1 cellular context compared by ENCODE assay signal in the genomic region with DNA sequence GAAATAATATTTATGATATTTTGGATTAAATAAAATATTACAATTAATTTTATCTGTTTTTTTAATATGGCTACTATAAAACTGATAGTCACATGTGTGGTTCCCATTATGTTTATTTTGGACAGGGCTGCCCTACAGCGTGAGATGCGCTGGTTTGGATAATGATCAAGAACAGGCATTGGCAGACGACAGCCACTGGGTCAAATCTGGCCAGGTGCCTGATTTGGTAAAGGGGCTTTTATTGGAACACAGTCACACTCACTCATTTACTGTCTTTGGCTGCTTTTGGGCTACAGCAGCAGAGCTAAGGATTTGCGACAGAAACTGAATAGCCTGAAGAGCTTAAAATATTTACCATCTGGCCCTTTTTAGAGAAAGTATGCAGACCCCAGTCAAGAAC.
TF ChIP-seq lines count a peak whose summit lies in the region.

No MANE protein-coding gene starts in this region.

TF ChIP-seq in SK-N-SH treated with all-trans-retinoic acid at 6 μM for 48 hours, 23 proteins besides CTCF, POLR2A, EP300 and RAD21 (continued from another document):
- TF ChIP-seq, protein P1, sequence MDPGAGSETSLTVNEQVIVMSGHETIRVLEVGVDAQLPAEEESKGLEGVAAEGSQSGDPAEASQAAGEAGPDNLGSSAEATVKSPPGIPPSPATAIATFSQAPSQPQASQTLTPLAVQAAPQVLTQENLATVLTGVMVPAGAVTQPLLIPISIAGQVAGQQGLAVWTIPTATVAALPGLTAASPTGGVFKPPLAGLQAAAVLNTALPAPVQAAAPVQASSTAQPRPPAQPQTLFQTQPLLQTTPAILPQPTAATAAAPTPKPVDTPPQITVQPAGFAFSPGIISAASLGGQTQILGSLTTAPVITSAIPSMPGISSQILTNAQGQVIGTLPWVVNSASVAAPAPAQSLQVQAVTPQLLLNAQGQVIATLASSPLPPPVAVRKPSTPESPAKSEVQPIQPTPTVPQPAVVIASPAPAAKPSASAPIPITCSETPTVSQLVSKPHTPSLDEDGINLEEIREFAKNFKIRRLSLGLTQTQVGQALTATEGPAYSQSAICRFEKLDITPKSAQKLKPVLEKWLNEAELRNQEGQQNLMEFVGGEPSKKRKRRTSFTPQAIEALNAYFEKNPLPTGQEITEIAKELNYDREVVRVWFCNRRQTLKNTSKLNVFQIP (CRISPR knock-in tag; IDR thresholded peaks at IDR 0.05; ENCODE audit: borderline replicate concordance, low read depth): no peak
- TF ChIP-seq GLIS3 (CRISPR knock-in tag; IDR thresholded peaks at IDR 0.05): no peak
- no peak for TF ChIP-seq CSDC2 (CRISPR knock-in tag; IDR thresholded peaks at IDR 0.05)
- TF ChIP-seq ESRRG (CRISPR knock-in tag; IDR thresholded peaks at IDR 0.05): no peak
- no peak for TF ChIP-seq RARB (CRISPR knock-in tag; IDR thresholded peaks at IDR 0.05)
- TF ChIP-seq, protein P2, sequence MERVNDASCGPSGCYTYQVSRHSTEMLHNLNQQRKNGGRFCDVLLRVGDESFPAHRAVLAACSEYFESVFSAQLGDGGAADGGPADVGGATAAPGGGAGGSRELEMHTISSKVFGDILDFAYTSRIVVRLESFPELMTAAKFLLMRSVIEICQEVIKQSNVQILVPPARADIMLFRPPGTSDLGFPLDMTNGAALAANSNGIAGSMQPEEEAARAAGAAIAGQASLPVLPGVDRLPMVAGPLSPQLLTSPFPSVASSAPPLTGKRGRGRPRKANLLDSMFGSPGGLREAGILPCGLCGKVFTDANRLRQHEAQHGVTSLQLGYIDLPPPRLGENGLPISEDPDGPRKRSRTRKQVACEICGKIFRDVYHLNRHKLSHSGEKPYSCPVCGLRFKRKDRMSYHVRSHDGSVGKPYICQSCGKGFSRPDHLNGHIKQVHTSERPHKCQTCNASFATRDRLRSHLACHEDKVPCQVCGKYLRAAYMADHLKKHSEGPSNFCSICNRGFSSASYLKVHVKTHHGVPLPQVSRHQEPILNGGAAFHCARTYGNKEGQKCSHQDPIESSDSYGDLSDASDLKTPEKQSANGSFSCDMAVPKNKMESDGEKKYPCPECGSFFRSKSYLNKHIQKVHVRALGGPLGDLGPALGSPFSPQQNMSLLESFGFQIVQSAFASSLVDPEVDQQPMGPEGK (CRISPR knock-in tag; IDR thresholded peaks at IDR 0.05; ENCODE audit: borderline replicate concordance): no peak
- no peak for TF ChIP-seq OSR1 (CRISPR knock-in tag; IDR thresholded peaks at IDR 0.05)
